8 cellular contexts compared by ENCODE assay signal in genomic region chr4:52658671-52659015, GRCh38. TPM values are rescaled to one million over a fixed set of nuclear protein-coding genes. Genes with fewer than 3 reads are reported as not detected.
DNase-seq lines count a peak whose midpoint lies in the region; ATAC-seq and TF ChIP-seq lines count a peak whose summit lies in the region.

No MANE protein-coding gene starts in this region.

- ATAC-seq in GM21515 (IDR thresholded peaks at IDR 0.05; ENCODE audit: unreplicated experiment): peak; percentile 9

- no peaks in the 10 kb centered on the region for H3K9me2 ChIP-seq in OCI-LY1 (ENCODE audit: low read depth, low read length)

- peaks cover 19% of the 10 kb centered on the region for H3K4me1 ChIP-seq in BLaER1
- peaks cover 13% of the 10 kb centered on the region for H3K4me1 ChIP-seq in OCI-LY1 (ENCODE audit: insufficient read depth, low read length, severe bottlenecking)
- no peaks in the 10 kb centered on the region for H3K4me1 ChIP-seq in endodermal cell (ENCODE audit: control insufficient read depth, insufficient read depth, low read length)

- H3K79me2 ChIP-seq in OCI-LY1 (ENCODE audit: insufficient read depth, low read length): no peaks in the 10 kb centered on the region

- no peaks in the 10 kb centered on the region for H4K20me1 ChIP-seq in BLaER1
- H4K20me1 ChIP-seq in OCI-LY1 (ENCODE audit: insufficient read depth, low read length): no peaks in the 10 kb centered on the region

- H3K36me3 Mint-ChIP-seq in endodermal cell (ENCODE audit: low read depth): peaks cover 32% of the 10 kb centered on the region
- peaks cover 56% of the 10 kb centered on the region for H3K36me3 Mint-ChIP-seq in nephron (ENCODE audit: low read depth)

- peaks cover 2% of the 10 kb centered on the region for H3K27me3 Mint-ChIP-seq in endodermal cell (ENCODE audit: insufficient read depth)
- no peaks in the 10 kb centered on the region for H3K27me3 Mint-ChIP-seq in nephron (ENCODE audit: low read depth)

- H3K27ac Mint-ChIP-seq in endodermal cell (peak overlapping the region; percentile 92), nephron (peak overlapping the region; percentile 91 to 98 (median 94))

- H3K9me3 ChIP-seq in BLaER1 (peaks cover 21% of the 10 kb centered on the region), OCI-LY1 (ENCODE audit: low read length) (no peaks in the 10 kb centered on the region), endodermal cell (ENCODE audit: control insufficient read depth, low read length) (peaks cover 25% of the 10 kb centered on the region)

- DNase-seq in endodermal cell (peak; percentile 70), NCI-H187 (lab: John Stamatoyannopoulos, UW) (no peak), NCI-H524 treated with DMSO at 0.1 percent for 48 hours (lab: John Stamatoyannopoulos, UW) (no peak), NCI-H774 (lab: John Stamatoyannopoulos, UW) (no peak)

- H2AFZ ChIP-seq in OCI-LY1 (ENCODE audit: low read length): no peak overlapping the region; the same call in 1 of the 2 replicates

- H3K27me3 ChIP-seq in BLaER1 (no peaks in the 10 kb centered on the region), OCI-LY1 (ENCODE audit: insufficient read depth, low read length) (no peaks in the 10 kb centered on the region), endodermal cell (ENCODE audit: control insufficient read depth, insufficient read depth, low read length, poor library complexity, severe bottlenecking) (no peaks in the 10 kb centered on the region)

- H3K4me3 Mint-ChIP-seq in endodermal cell (peak overlapping the region; percentile 78), nephron (peak overlapping the region; percentile 89 to 94 (median 92))

- H3K9me3 Mint-ChIP-seq in endodermal cell (peaks cover 13% of the 10 kb centered on the region), nephron (peaks cover 10% of the 10 kb centered on the region)

- H3K36me3 ChIP-seq in BLaER1 (peaks cover 28% of the 10 kb centered on the region; the same call in 1 of the 2 replicates), OCI-LY1 (ENCODE audit: insufficient read depth, low read length) (peaks cover 15% of the 10 kb centered on the region), endodermal cell (ENCODE audit: control insufficient read depth, insufficient read depth, low read length) (peaks cover 37% of the 10 kb centered on the region)

- H3K27ac ChIP-seq in BLaER1 (peak overlapping the region; percentile 94), OCI-LY1 (ENCODE audit: low read depth, low read length, poor library complexity, severe bottlenecking) (no peak overlapping the region), endodermal cell (ENCODE audit: low read depth, low read length) (peak overlapping the region; percentile 45)

- TF ChIP-seq CTCF in OCI-LY1 (IDR thresholded peaks at IDR 0.05; ENCODE audit: low read length): no peak
- no peak for TF ChIP-seq CTCF in endodermal cell (conservative IDR thresholded peaks at IDR 0.05)
- no peak for TF ChIP-seq CTCF in nephron (IDR thresholded peaks at IDR 0.05; ENCODE audit: unreplicated experiment in 3 of 3)

- peaks cover 46% of the 10 kb centered on the region for H3K4me1 Mint-ChIP-seq in endodermal cell
- H3K4me1 Mint-ChIP-seq in nephron: peaks cover 39% of the 10 kb centered on the region

- peak overlapping the region; percentile 92 for H3K9ac ChIP-seq in BLaER1
- peak overlapping the region; percentile 79 for H3K9ac ChIP-seq in OCI-LY1 (ENCODE audit: low read length)
- H3K9ac ChIP-seq in endodermal cell (ENCODE audit: extremely low read depth, low read length, poor library complexity, severe bottlenecking): peak overlapping the region; percentile 60

- H3F3A ChIP-seq in OCI-LY1 (ENCODE audit: insufficient read depth, low read length): no peaks in the 10 kb centered on the region

- WGBS in endodermal cell (ENCODE audit: insufficient coverage in 1 of 2, insufficient read length in 1 of 2), 2 experiments: 0 to 6% methylated on average over 2 to 37 of the region's 37 CpGs

- H3K4me3 ChIP-seq in BLaER1 (peak overlapping the region; percentile 83), OCI-LY1 (ENCODE audit: low read depth, low read length, poor library complexity, severe bottlenecking) (peak overlapping the region; percentile 86), endodermal cell (ENCODE audit: low read length) (peak overlapping the region; percentile 93)

- H3K4me2 ChIP-seq in BLaER1 (peak overlapping the region; percentile 79), OCI-LY1 (ENCODE audit: low read length) (peak overlapping the region; percentile 85)

RNA-seq across cellular contexts. Expression of gene USP46, which starts 0.5 kb away (rescaled TPM):
- total RNA-seq in endodermal cell: 10 to 100 TPM; 42.0 to 42.9 TPM
- 30.4 TPM for polyA plus RNA-seq in endodermal cell (2013, experiment 1 of 2)
- 28.4 TPM for polyA plus RNA-seq in endodermal cell (2013, experiment 2 of 2)
